Comparison of ENCODE assay signal across 8 cellular contexts in genomic region chr3:11591006-11591360, GRCh38. TPM values are rescaled to one million over a fixed set of nuclear protein-coding genes. Genes with fewer than 3 reads are reported as not detected.
DNase-seq lines count a peak whose midpoint lies in the region; ATAC-seq and TF ChIP-seq lines count a peak whose summit lies in the region.

No MANE protein-coding gene starts in this region.

- H3K4me3 ChIP-seq in HUES64 (ENCODE audit: low read length) (no peak overlapping the region), brain microvascular endothelial cell (ENCODE audit: low read depth, low read length) (no peak overlapping the region)

- peaks cover under 1% of the 10 kb centered on the region for H3K9me3 Mint-ChIP-seq in stimulated activated effector memory CD8-positive, alpha-beta T cell treated with anti-CD3 and anti-CD28 coated beads, Interleukin-12 subunit alpha, Interleukin-12 subunit beta, amount 100 ng/mL, for 72 hours

- H3K9ac ChIP-seq in HUES64 (ENCODE audit: low read depth, low read length), result peak overlapping the region; percentile 41

- DNase-seq in brain microvascular endothelial cell, result no peak
- peak; percentile 36 for DNase-seq in kidney tubule cell (ENCODE audit: low spot score)
- DNase-seq in stimulated activated effector memory CD8-positive, alpha-beta T cell treated with anti-CD3 and anti-CD28 coated beads, Interleukin-12 subunit alpha, Interleukin-12 subunit beta, amount 100 ng/mL, for 72 hours (ENCODE audit: low spot score in 2 of 2), result no peak
- no peak for DNase-seq in DMS 273 (lab: John Stamatoyannopoulos, UW; ENCODE audit: unreplicated experiment)
- no peak for DNase-seq in GM13976 (ENCODE audit: low spot score)

- in situ Hi-C loops in brain microvascular endothelial cell (cut with HindIII; ENCODE audit: low pct_ligation_motif_present, low sequenced_read_pairs), result no loop called here
- in situ Hi-C loops in GM13976 (cut with MboI; ENCODE audit: low sequenced_read_pairs, unreplicated experiment), result no loop called here

- H3K27me3 ChIP-seq in HUES64 (ENCODE audit: insufficient read depth, low read length) (no peaks in the 10 kb centered on the region), brain microvascular endothelial cell (replicated peaks) (no peaks in the 10 kb centered on the region)

- no peak for ATAC-seq in stimulated activated effector memory CD8-positive, alpha-beta T cell treated with anti-CD3 and anti-CD28 coated beads, Interleukin-12 subunit alpha, Interleukin-12 subunit beta, amount 100 ng/mL, for 72 hours
- ATAC-seq in GM18519 (IDR thresholded peaks at IDR 0.05; ENCODE audit: low FRiP score, unreplicated experiment), result no peak
- no peak for ATAC-seq in HG02884 (IDR thresholded peaks at IDR 0.05; ENCODE audit: unreplicated experiment)

- H3K27ac ChIP-seq in HUES64 (ENCODE audit: low read depth, low read length) (peak overlapping the region; percentile 64), brain microvascular endothelial cell (peak overlapping the region; percentile 87)

- no peak overlapping the region for H3K4me3 Mint-ChIP-seq in stimulated activated effector memory CD8-positive, alpha-beta T cell treated with anti-CD3 and anti-CD28 coated beads, Interleukin-12 subunit alpha, Interleukin-12 subunit beta, amount 100 ng/mL, for 72 hours

- H3K4me1 ChIP-seq in HUES64 (ENCODE audit: insufficient read depth, low read length), result peaks cover 55% of the 10 kb centered on the region

- no peaks in the 10 kb centered on the region for H3K9me3 ChIP-seq in HUES64 (ENCODE audit: insufficient read depth, low read depth, low read length)

- WGBS in HUES64, result 61% methylated on average over 7 of the region's 7 CpGs

- H3K4me1 Mint-ChIP-seq in stimulated activated effector memory CD8-positive, alpha-beta T cell treated with anti-CD3 and anti-CD28 coated beads, Interleukin-12 subunit alpha, Interleukin-12 subunit beta, amount 100 ng/mL, for 72 hours, result peaks cover 71% of the 10 kb centered on the region

- H3K36me3 ChIP-seq in HUES64 (ENCODE audit: insufficient read depth, low read length), result no peaks in the 10 kb centered on the region
- peaks cover 5% of the 10 kb centered on the region for H3K36me3 ChIP-seq in brain microvascular endothelial cell (replicated peaks)

- peaks cover 29% of the 10 kb centered on the region for H3K36me3 Mint-ChIP-seq in stimulated activated effector memory CD8-positive, alpha-beta T cell treated with anti-CD3 and anti-CD28 coated beads, Interleukin-12 subunit alpha, Interleukin-12 subunit beta, amount 100 ng/mL, for 72 hours

- H3K27ac Mint-ChIP-seq in stimulated activated effector memory CD8-positive, alpha-beta T cell treated with anti-CD3 and anti-CD28 coated beads, Interleukin-12 subunit alpha, Interleukin-12 subunit beta, amount 100 ng/mL, for 72 hours, result peak overlapping the region; percentile 10

- TF ChIP-seq CTCF in brain microvascular endothelial cell (IDR thresholded peaks at IDR 0.05; ENCODE audit: low read depth, low read length, missing control alignments) (no peak), GM13976 (IDR thresholded peaks at IDR 0.05; ENCODE audit: borderline replicate concordance, control extremely low read depth, extremely low read depth, insufficient read depth, missing control alignments) (no peak)

RNA-seq across cellular contexts. Expression of gene VGLL4, which starts 52.7 kb away (rescaled TPM):
- 39.0 TPM for polyA plus RNA-seq in HUES64 (2013, experiment 1 of 2)
- 46.0 TPM for polyA plus RNA-seq in HUES64 (2013, experiment 2 of 2)
